8 cellular contexts compared by ENCODE assay signal in the genomic region with DNA sequence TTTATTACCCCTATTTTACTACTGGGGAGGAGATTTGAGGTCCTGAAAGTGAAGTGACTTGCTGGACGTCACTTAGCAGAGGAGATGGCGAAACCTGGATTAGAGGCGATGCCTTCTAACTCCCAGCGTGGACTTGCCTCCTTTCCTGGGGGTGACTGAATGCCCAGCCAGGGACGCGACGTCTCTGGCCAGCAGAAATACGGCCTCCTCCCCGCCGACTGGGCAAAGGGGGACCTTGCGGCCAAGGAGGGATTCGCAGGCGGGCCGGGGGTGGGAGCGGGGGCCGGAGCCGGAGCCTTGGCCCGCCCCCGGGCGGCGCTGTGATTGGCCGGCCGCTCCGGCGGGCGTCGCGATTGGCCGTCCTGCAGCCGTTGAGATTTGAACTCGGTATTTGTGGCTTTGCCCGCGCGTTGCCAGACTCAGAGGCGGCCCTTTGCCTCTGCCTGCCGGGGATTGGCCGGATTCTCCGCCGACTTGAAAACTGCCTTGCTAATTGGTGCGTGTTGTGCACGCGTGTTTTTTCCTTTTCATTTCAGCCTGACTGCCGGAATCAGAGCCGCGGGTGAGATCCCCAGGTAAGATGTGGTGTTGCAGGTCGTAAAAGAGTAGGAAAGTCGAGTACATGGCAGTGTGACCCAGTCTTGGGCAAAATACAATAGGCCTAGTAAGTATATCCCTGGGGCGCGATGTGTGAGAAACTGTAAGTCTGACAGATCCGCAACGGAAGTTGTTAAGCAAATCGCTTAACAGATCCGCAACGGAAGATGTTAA. TPM values are rescaled to one million over a fixed set of nuclear protein-coding genes. Genes with fewer than 3 reads are reported as not detected.
DNase-seq lines count a peak whose midpoint lies in the region; ATAC-seq and TF ChIP-seq lines count a peak whose summit lies in the region.

A gene with protein sequence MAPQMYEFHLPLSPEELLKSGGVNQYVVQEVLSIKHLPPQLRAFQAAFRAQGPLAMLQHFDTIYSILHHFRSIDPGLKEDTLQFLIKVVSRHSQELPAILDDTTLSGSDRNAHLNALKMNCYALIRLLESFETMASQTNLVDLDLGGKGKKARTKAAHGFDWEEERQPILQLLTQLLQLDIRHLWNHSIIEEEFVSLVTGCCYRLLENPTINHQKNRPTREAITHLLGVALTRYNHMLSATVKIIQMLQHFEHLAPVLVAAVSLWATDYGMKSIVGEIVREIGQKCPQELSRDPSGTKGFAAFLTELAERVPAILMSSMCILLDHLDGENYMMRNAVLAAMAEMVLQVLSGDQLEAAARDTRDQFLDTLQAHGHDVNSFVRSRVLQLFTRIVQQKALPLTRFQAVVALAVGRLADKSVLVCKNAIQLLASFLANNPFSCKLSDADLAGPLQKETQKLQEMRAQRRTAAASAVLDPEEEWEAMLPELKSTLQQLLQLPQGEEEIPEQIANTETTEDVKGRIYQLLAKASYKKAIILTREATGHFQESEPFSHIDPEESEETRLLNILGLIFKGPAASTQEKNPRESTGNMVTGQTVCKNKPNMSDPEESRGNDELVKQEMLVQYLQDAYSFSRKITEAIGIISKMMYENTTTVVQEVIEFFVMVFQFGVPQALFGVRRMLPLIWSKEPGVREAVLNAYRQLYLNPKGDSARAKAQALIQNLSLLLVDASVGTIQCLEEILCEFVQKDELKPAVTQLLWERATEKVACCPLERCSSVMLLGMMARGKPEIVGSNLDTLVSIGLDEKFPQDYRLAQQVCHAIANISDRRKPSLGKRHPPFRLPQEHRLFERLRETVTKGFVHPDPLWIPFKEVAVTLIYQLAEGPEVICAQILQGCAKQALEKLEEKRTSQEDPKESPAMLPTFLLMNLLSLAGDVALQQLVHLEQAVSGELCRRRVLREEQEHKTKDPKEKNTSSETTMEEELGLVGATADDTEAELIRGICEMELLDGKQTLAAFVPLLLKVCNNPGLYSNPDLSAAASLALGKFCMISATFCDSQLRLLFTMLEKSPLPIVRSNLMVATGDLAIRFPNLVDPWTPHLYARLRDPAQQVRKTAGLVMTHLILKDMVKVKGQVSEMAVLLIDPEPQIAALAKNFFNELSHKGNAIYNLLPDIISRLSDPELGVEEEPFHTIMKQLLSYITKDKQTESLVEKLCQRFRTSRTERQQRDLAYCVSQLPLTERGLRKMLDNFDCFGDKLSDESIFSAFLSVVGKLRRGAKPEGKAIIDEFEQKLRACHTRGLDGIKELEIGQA (N-terminal part only) (plus strand): TSS at position 523 of the 771 bp plus-strand sequence. CDS start 997 bp downstream, outside the sequence.

- peak within 1 kb of the TSS; percentile 99 for H3K27ac Mint-ChIP-seq in activated naive CD4-positive, alpha-beta T cell treated with anti-CD3 and anti-CD28 coated beads for 36 hours

- no peaks in the 10 kb centered on the region for H3K9me3 ChIP-seq in gastroesophageal sphincter

- peak within 1 kb of the TSS; percentile 93 to 99 (median 98) for H3K27ac ChIP-seq in gastroesophageal sphincter

- no peaks in the 10 kb centered on the region for H3K27me3 ChIP-seq in gastroesophageal sphincter

- H3K4me3 Mint-ChIP-seq in activated naive CD4-positive, alpha-beta T cell treated with anti-CD3 and anti-CD28 coated beads for 36 hours: peak within 1 kb of the TSS; percentile 98

- H3K36me3 ChIP-seq in gastroesophageal sphincter: peaks cover 0 to 45% of the 10 kb centered on the region in 2 donors

- POLR2A ChIA-PET in HEK293T (lab: Yijun Ruan, JAX): interaction anchor here (0.6 to 5.9 kb wide), 43 partner anchors 8 to 450 kb away, joined by 3 to 52 read pairs (median 4); a partner anchor contains a TSS

- peaks cover 47% of the 10 kb centered on the region for H3K36me3 Mint-ChIP-seq in activated naive CD4-positive, alpha-beta T cell treated with anti-CD3 and anti-CD28 coated beads for 36 hours (ENCODE audit: low read depth)

- H3K27me3 Mint-ChIP-seq in activated naive CD4-positive, alpha-beta T cell treated with anti-CD3 and anti-CD28 coated beads for 36 hours (ENCODE audit: low read depth): no peaks in the 10 kb centered on the region

- peak; percentile 21 to 79 (median 56) for TF ChIP-seq CTCF in gastroesophageal sphincter (IDR thresholded peaks at IDR 0.05)

- peak; percentile 41 to 60 for TF ChIP-seq POLR2A in gastroesophageal sphincter (IDR thresholded peaks at IDR 0.05)

- in situ Hi-C loops in SK-MEL-5 (cut with HindIII; ENCODE audit: low pct_unique_long_range_greater_than_20kb, low sequenced_read_pairs): no loop called here

- no peaks in the 10 kb centered on the region for H3K9me3 Mint-ChIP-seq in activated naive CD4-positive, alpha-beta T cell treated with anti-CD3 and anti-CD28 coated beads for 36 hours

- WGBS in gastroesophageal sphincter (ENCODE audit: low coverage in 1 of 2), 2 donors: 0 to 5% methylated on average over 8 to 10 of the region's 54 CpGs

- DNase-seq in GM04503 (ENCODE audit: low read depth) (peak; percentile 79), HEK293T (ENCODE audit: extremely low spot score) (peak; percentile 92), MV-4-11 (lab: John Stamatoyannopoulos, UW) (peak; percentile 96), SK-MEL-5 (ENCODE audit: low read depth, low spot score) (peak; percentile 97), non-pigmented ciliary epithelial cell (ENCODE audit: low read depth) (peak; percentile 79), superior temporal gyrus (ENCODE audit: extremely low spot score) (peak; percentile 98)
- peak; percentile 98 for DNase-seq in activated naive CD4-positive, alpha-beta T cell treated with anti-CD3 and anti-CD28 coated beads for 36 hours

- peaks cover 33% of the 10 kb centered on the region for H3K4me1 Mint-ChIP-seq in activated naive CD4-positive, alpha-beta T cell treated with anti-CD3 and anti-CD28 coated beads for 36 hours (ENCODE audit: low read depth)

- no peak for TF ChIP-seq EP300 in gastroesophageal sphincter (IDR thresholded peaks at IDR 0.05)

- intact Hi-C loops in activated naive CD4-positive, alpha-beta T cell treated with anti-CD3 and anti-CD28 coated beads for 36 hours (cut with micrococcal nuclease): loop anchor here (1.0 to 5.0 kb wide), 12 partner anchors 23 to 359 kb away; a partner anchor contains a TSS

- peak; percentile 96 for ATAC-seq in gastroesophageal sphincter

- CTCF ChIA-PET in HEK293T (lab: Yijun Ruan, JAX): interaction anchor here (0.8 kb wide), 1 partner anchor 70 kb away, joined by 3 read pairs; no protein-coding TSS in a partner anchor
- CTCF ChIA-PET in activated naive CD4-positive, alpha-beta T cell treated with anti-CD3 and anti-CD28 coated beads for 36 hours (lab: Charles Lee): interaction anchor here (0.6 to 1.9 kb wide), 5 partner anchors 17 to 70 kb away, joined by 3 to 8 read pairs (median 4); a partner anchor contains a TSS

- H3K4me1 ChIP-seq in gastroesophageal sphincter: peaks cover 6 to 48% (median 7%) of the 10 kb centered on the region in 3 donors

- peak within 1 kb of the TSS; percentile 84 to 97 for H3K4me3 ChIP-seq in gastroesophageal sphincter

TF ChIP-seq in HEK293T, 16 proteins besides CTCF, POLR2A, EP300 and RAD21:
- TF ChIP-seq TARDBP (IDR thresholded peaks at IDR 0.05) (peak; percentile 78; the same call in 1 of the 2 replicates), FOXM1 (IDR thresholded peaks at IDR 0.05; ENCODE audit: borderline replicate concordance) (peak; percentile 97), HDGF (IDR thresholded peaks at IDR 0.05; ENCODE audit: borderline replicate concordance) (no peak), CTBP1 (IDR thresholded peaks at IDR 0.05; ENCODE audit: borderline replicate concordance) (no peak), L3MBTL2 (conservative IDR thresholded peaks at IDR 0.05) (peak; percentile 92)

RNA-seq across cellular contexts. Expression of the gene that starts here (rescaled TPM):
- total RNA-seq in SK-MEL-5 (2014; rRNA removed; shearing (Covaris generic)): 53.5 and 56.4 TPM in 2 replicates
- polyA plus RNA-seq in SK-MEL-5 (2015; cell fraction: cytosol; rRNA removed): 87.3 and 123 TPM in 2 replicates
- polyA plus RNA-seq in SK-MEL-5 (2015; cell fraction: nucleus; rRNA removed): 75.3 and 84.0 TPM in 2 replicates
- total RNA-seq in activated naive CD4-positive, alpha-beta T cell treated with anti-CD3 and anti-CD28 coated beads for 36 hours: 100 to 1,000 TPM; 252 to 261 TPM
- total RNA-seq in gastroesophageal sphincter: 10 to 100 TPM; 21.2 to 28.0 (median 24.8) TPM

Comparison
In these comparisons a context has a peak if more than half of its experiments do, and no peak if none do; other contexts are left out.
1. Peak in every context shown above with its lines: DNase-seq, ATAC-seq, H3K4me3 ChIP-seq and H3K27ac ChIP-seq.